Comparison of ENCODE assay signal across 8 cellular contexts in the genomic region with DNA sequence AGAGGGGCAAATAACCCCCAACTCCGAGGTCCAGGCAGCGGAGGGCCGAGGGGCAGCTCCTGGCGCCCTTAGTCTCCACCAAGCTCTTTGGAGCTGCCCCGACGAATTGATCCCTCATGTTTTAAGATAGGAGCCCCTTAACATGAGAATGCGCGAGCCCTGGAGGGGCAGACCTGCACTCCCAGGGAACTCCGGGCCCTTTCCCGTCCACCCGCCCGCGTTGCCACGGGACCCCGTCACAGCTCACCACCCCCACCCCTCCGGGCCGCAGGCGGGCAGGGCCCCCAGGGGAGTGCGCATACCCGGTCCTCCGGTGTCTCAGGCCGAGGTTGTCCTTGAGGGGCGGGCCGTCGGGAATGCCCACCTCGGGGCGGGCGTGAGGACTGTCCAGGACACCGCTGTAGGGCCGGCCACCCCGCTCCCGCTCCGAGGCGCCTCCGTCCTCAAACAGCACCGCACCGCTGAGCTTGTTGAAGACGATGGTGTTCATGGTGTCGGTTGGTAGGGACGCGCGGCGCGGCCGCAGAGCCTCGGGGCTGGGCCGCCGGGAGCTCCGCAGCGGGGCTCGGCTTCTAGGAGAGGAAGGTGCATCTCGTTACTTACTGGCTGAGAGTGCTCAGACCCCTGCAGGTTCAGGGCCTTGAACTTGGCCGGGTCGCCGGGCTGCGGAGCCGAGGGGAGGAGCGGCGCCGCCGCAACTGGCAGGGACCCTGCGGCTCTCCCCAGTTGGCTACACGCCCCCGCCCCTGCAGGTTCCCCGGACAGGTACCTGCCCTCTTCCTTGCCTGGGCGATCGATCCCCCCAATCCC. TPM values are rescaled to one million over a fixed set of nuclear protein-coding genes. Genes with fewer than 3 reads are reported as not detected.
DNase-seq lines count a peak whose midpoint lies in the region; ATAC-seq and TF ChIP-seq lines count a peak whose summit lies in the region.

No MANE protein-coding gene starts in this region.

- H3K4me3 ChIP-seq in Caco-2 (ENCODE audit: low read depth, low read length) (peak overlapping the region; percentile 75), PC-3 (ENCODE audit: low read length) (peak overlapping the region; percentile 86), body of pancreas (peak overlapping the region; percentile 44 to 52)

- H3K27me3 ChIP-seq in Caco-2 (replicated peaks; ENCODE audit: control insufficient read depth, insufficient read depth, low read length) (peaks cover 11% of the 10 kb centered on the region), PC-3 (ENCODE audit: low read length) (peaks cover 16% of the 10 kb centered on the region), body of pancreas (peaks cover 4 to 36% of the 10 kb centered on the region in 2 donors)

- intact Hi-C loops in Caco-2 (cut with micrococcal nuclease; ENCODE audit: unreplicated experiment) = loop anchor here (1.0 to 5.0 kb wide), 3 partner anchors 436 to 639 kb away; no protein-coding TSS in a partner anchor
- intact Hi-C loops in PC-3 (cut with micrococcal nuclease) = loop anchor here (5.0 kb wide), 2 partner anchors 394 to 499 kb away; no protein-coding TSS in a partner anchor
- intact Hi-C loops in body of pancreas (cut with DNase I) = no loop called here

- H3K36me3 ChIP-seq in Caco-2 (ENCODE audit: control insufficient read depth, insufficient read depth, low read length) (no peaks in the 10 kb centered on the region), PC-3 (ENCODE audit: low read depth, low read length) (no peaks in the 10 kb centered on the region), body of pancreas (replicated peaks in 1 of 2; ENCODE audit: insufficient read depth in 1 of 2, low read depth in 2 of 2) (no peaks in the 10 kb centered on the region)

- H2AFZ ChIP-seq in PC-3 (ENCODE audit: low read length) = peak overlapping the region; percentile 91

- H3K27ac Mint-ChIP-seq in Caco-2 (ENCODE audit: unreplicated experiment) = no peak overlapping the region

- peak overlapping the region; percentile 76 for H3K9ac ChIP-seq in PC-3 (ENCODE audit: low read length)

- peaks cover 25% of the 10 kb centered on the region for H3K4me1 ChIP-seq in Caco-2
- peaks cover 16% of the 10 kb centered on the region; the same call in 1 of the 2 replicates for H3K4me1 ChIP-seq in PC-3 (ENCODE audit: insufficient read depth, low read length)
- peaks cover 53% of the 10 kb centered on the region for H3K4me1 ChIP-seq in body of pancreas

- peak overlapping the region; percentile 68 for H3K27ac ChIP-seq in PC-3 (ENCODE audit: low read length)
- peak overlapping the region in 3 of 4 donors; percentile 61 to 84 (median 84) for H3K27ac ChIP-seq in body of pancreas

- peak overlapping the region; percentile 99 for H3K4me2 ChIP-seq in PC-3 (ENCODE audit: low read length)

- peaks cover 5% of the 10 kb centered on the region for H3K4me1 Mint-ChIP-seq in Caco-2 (ENCODE audit: low read depth, unreplicated experiment)

- no peaks in the 10 kb centered on the region for H3K9me2 ChIP-seq in PC-3 (replicated peaks; ENCODE audit: low read length)

- H3F3A ChIP-seq in PC-3 (ENCODE audit: low read length, unreplicated experiment) = no peaks in the 10 kb centered on the region

- no peaks in the 10 kb centered on the region for H3K9me3 Mint-ChIP-seq in Caco-2 (ENCODE audit: unreplicated experiment)

- peak overlapping the region; percentile 75 for H3K4me3 Mint-ChIP-seq in Caco-2 (ENCODE audit: unreplicated experiment)

- TF ChIP-seq POLR2A in body of pancreas (IDR thresholded peaks at IDR 0.05) = no peak

- no peaks in the 10 kb centered on the region for H3K36me3 Mint-ChIP-seq in Caco-2 (ENCODE audit: insufficient read depth, unreplicated experiment)

- ATAC-seq in PC-3 = peak; percentile 35
- peak; percentile 9 for ATAC-seq in body of pancreas
- ATAC-seq in HG03469 (IDR thresholded peaks at IDR 0.05; ENCODE audit: unreplicated experiment) = no peak

- 1 to 2% methylated on average over 22 to 65 of the region's 67 CpGs for WGBS in body of pancreas, 2 donors

- BruUV-seq in Caco-2 (replicated peaks; lab: Mats Ljungman, UMichigan) (no TSS peak), PC-3 (replicated peaks; lab: Mats Ljungman, UMichigan) (no TSS peak)

- peak; percentile 48 to 58 for DNase-seq in Caco-2
- DNase-seq in PC-3 = peak; percentile 23
- peak; percentile 11 to 28 (median 24) for DNase-seq in body of pancreas
- peak; percentile 67 for DNase-seq in islet precursor cell
- peak; percentile 37 for DNase-seq in stimulated activated CD4-positive, alpha-beta T cell treated with anti-CD3 and anti-CD28 coated beads, Interleukin-12 subunit alpha, Interleukin-12 subunit beta, amount 100 ng/mL, for 4 hours
- no peak for DNase-seq in SIG-M5 treated with dmso at 0.1 percent for 504 hours (lab: John Stamatoyannopoulos, UW; ENCODE audit: unreplicated experiment)
- DNase-seq in midbrain (lab: John Stamatoyannopoulos, UW) = no peak

- H3K9me3 ChIP-seq in Caco-2 (no peaks in the 10 kb centered on the region), PC-3 (ENCODE audit: low read length) (no peaks in the 10 kb centered on the region), body of pancreas (no peaks in the 10 kb centered on the region)

- no peaks in the 10 kb centered on the region for H3K79me2 ChIP-seq in PC-3 (ENCODE audit: low read length)

- TF ChIP-seq CTCF in Caco-2 (IDR thresholded peaks at IDR 0.05; ENCODE audit: insufficient read depth in 1 of 2, low read depth in 1 of 2, low read length in 1 of 2, severe bottlenecking in 1 of 2, unreplicated experiment in 1 of 2) (no peak), PC-3 (conservative IDR thresholded peaks at IDR 0.05; ENCODE audit: low read depth, low read length) (no peak), body of pancreas (IDR thresholded peaks at IDR 0.05) (no peak)

- CTCF ChIA-PET in Caco-2 (lab: Charles Lee) (interaction anchor here (0.5 to 2.6 kb wide), 6 partner anchors 168 to 650 kb away, joined by 3 to 8 read pairs (median 3); no protein-coding TSS in a partner anchor), PC-3 (lab: Charles Lee) (interaction anchor here (0.6 to 1.2 kb wide), 3 partner anchors 183 to 439 kb away, joined by 3 to 16 read pairs (median 3); no protein-coding TSS in a partner anchor)

- POLR2A ChIA-PET in Caco-2 (lab: Charles Lee) = interaction anchor here (0.6 kb wide), 1 partner anchor 76 kb away, joined by 3 read pairs; no protein-coding TSS in a partner anchor
- POLR2A ChIA-PET in PC-3 (lab: Charles Lee; ENCODE audit: unreplicated experiment) = interaction anchor here (0.5 to 0.6 kb wide), 2 partner anchors 311 to 372 kb away, joined by 3 read pairs; no protein-coding TSS in a partner anchor

- H4K20me1 ChIP-seq in PC-3 (ENCODE audit: low read length) = no peaks in the 10 kb centered on the region

- peaks cover 26% of the 10 kb centered on the region for H3K27me3 Mint-ChIP-seq in Caco-2 (ENCODE audit: insufficient read depth, unreplicated experiment)

RNA-seq across cellular contexts. Expression of gene MKX, which starts 2.5 kb away (rescaled TPM):
- total RNA-seq in Caco-2 (2022) = 0.64 and 0.65 TPM in 2 replicates
- total RNA-seq in PC-3 (2014; rRNA removed) = 2.6 and 3.5 TPM in 2 replicates
- total RNA-seq in body of pancreas = 1 to 10 TPM in 1 of 2 donors, under 1 TPM in 1; 0.33 to 1.6 TPM

Comparison
In these comparisons a context has a peak if more than half of its experiments do, and no peak if none do; other contexts are left out.
1. DNase-seq: peak in Caco-2 (2 of 2), PC-3 (single experiment), body of pancreas (4 of 4), islet precursor cell (single experiment) and stimulated activated CD4-positive, alpha-beta T cell treated with anti-CD3 and anti-CD28 coated beads, Interleukin-12 subunit alpha, Interleukin-12 subunit beta, amount 100 ng/mL, for 4 hours (single experiment); none in SIG-M5 treated with dmso at 0.1 percent for 504 hours (single experiment) and midbrain (single experiment).
2. Peak in every context shown above with its lines, with median percentiles within 50 percentile points of each other: H3K4me3 ChIP-seq.